Comparison of ENCODE assay signal across 8 cellular contexts in genomic region chr5:217860-218456, GRCh38.
A peak's percentile ranks its signal among the peaks of the same experiment; 100 is the strongest.
DNase-seq lines count a peak whose midpoint lies in the region; ATAC-seq and TF ChIP-seq lines count a peak whose summit lies in the region.

Gene CCDC127, minus strand, starts transcription at chr5:218153. Its CDS starts 1,304 bp downstream, at chr5:216849.
Gene SDHA, plus strand, starts transcription at chr5:218320. Its CDS starts 36 bp downstream, at chr5:218356.

- TF ChIP-seq CTCF in C4-2B (conservative IDR thresholded peaks at IDR 0.05), result peak; percentile 73
- TF ChIP-seq CTCF in coronary artery (IDR thresholded peaks at IDR 0.05), result no peak

- H3K27ac ChIP-seq in C4-2B (peak within 1 kb of the TSS; percentile 91), coronary artery (peak within 1 kb of the TSS; percentile 80 to 91)

- peak within 1 kb of the TSS; percentile 98 for H3K4me3 ChIP-seq in coronary artery

- DNase-seq in NCI-H524 treated with DMSO at 0.1 percent for 48 hours (lab: John Stamatoyannopoulos, UW) (peak; percentile 64), coronary artery (ENCODE audit: low spot score) (peak; percentile 94), left kidney (ENCODE audit: low read depth, low spot score) (peak; percentile 98)
- peak; percentile 99 for DNase-seq in activated CD4-positive, alpha-beta T cell treated with anti-CD3 and anti-CD28 coated beads for 48 hours
- peak; percentile 98 to 99 for DNase-seq in stimulated activated CD4-positive, alpha-beta T cell treated with anti-CD3 and anti-CD28 coated beads, Interleukin-1b, Interleukin-23, amount 100 ng/mL, for 4 hours (ENCODE audit: low read depth in 2 of 2)

- ATAC-seq in GM19328 (IDR thresholded peaks at IDR 0.05; ENCODE audit: unreplicated experiment), result peak; percentile 78
- ATAC-seq in HG03460 (IDR thresholded peaks at IDR 0.05; ENCODE audit: unreplicated experiment), result peak; percentile 68

Comparison
In these comparisons a context has a peak if more than half of its experiments do, and no peak if none do; other contexts are left out.
1. Peak in every context shown above with its lines: DNase-seq, ATAC-seq, H3K4me3 ChIP-seq and H3K27ac ChIP-seq.